In the genomic region with DNA sequence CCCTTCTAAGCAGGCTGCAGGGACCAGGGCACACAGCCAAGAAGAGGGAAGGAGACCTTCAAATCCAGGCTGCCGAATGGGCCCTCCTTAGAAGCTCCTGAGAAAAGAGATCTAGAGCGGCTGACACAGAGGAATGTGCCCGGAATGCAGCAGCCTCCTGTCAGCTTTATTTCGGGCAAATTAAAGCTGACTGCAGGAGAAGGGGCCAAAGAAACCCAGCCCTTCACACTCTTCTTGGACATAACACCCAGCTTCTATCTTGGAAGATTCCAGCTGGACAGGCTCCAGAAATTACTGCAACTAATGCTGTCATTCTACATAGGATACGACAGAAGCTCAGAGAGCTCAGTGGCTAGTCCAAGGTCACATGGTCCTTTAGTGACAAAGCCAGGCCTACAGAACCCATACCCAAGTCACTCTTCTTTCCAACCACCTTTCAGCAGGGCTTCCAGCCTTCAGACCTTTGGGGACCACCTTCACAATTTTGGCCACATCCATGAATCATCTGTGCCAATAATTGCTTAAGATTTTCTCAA, we compare ENCODE assay signal across 22 cellular contexts.
"Had no signal": no experiment of that assay in that cellular context is flagged by ENCODE, and none has a peak within 500 bp of the region (broad histone marks: within the 10 kb centered on the region; RNA-seq: fewer than 3 reads in every experiment).

No MANE protein-coding gene starts in this region.

- DNase-seq: activated B cell treated with CpG ODN at 0.5 μM for 24 hours; activated CD4-positive, alpha-beta memory T cell treated with anti-CD3 and anti-CD28 coated beads, Interleukin-2, amount 10 ng/mL, durations not matched to agents 7 days and 5 days; activated CD4-positive, alpha-beta T cell treated with anti-CD3 and anti-CD28 coated beads for 4 hours; activated naive CD4-positive, alpha-beta T cell treated with Interleukin-2 at 50 U/mL for 16 hours; activated T-cell treated with anti-CD3 and anti-CD28 coated beads, Interleukin-2, amount 50 U/mL, for 1 hour; cerebellar nuclear complex; cortex of kidney; effector CD4-positive, alpha-beta T cell; immature natural killer cell; kidney glomerular epithelial cell; lower lobe of right lung; occipital lobe; sigmoid colon; spleen; stimulated activated CD4-positive, alpha-beta T cell treated with anti-CD3 and anti-CD28 coated beads, Interleukin-4, amount 100 ng/mL, for 4 hours; testis; upper lobe of left lung had no signal

- H3K4me3 Mint-ChIP-seq: activated B cell treated with CpG ODN at 0.5 μM for 24 hours; activated CD4-positive, alpha-beta memory T cell treated with anti-CD3 and anti-CD28 coated beads, Interleukin-2, amount 10 ng/mL, durations not matched to agents 7 days and 5 days; activated T-helper 17 cell treated with anti-CD3 and anti-CD28 coated beads, Interleukin-2, amount 50 U/mL, for 72 hours; immature natural killer cell; natural killer cell treated with Interleukin-12 subunit alpha and Interleukin-12 subunit beta and Interleukin-15 and Interleukin-18, amount 100 ng/mL, for 72 hours; stimulated activated memory B cell treated with anti-CD40 and anti-IgM and Interleukin-4, amounts not matched to agents 10 μg/mL and 1 μg/mL and 100 μg/mL, for 72 hours had no signal

- H3K9me3 Mint-ChIP-seq: activated B cell treated with CpG ODN at 0.5 μM for 24 hours; activated CD4-positive, alpha-beta memory T cell treated with anti-CD3 and anti-CD28 coated beads, Interleukin-2, amount 10 ng/mL, durations not matched to agents 7 days and 5 days; activated T-helper 17 cell treated with anti-CD3 and anti-CD28 coated beads, Interleukin-2, amount 50 U/mL, for 72 hours had no signal

- H3K27ac Mint-ChIP-seq: activated B cell treated with CpG ODN at 0.5 μM for 24 hours; activated CD4-positive, alpha-beta memory T cell treated with anti-CD3 and anti-CD28 coated beads, Interleukin-2, amount 10 ng/mL, durations not matched to agents 7 days and 5 days; activated T-helper 17 cell treated with anti-CD3 and anti-CD28 coated beads, Interleukin-2, amount 50 U/mL, for 72 hours; immature natural killer cell; natural killer cell treated with Interleukin-12 subunit alpha and Interleukin-12 subunit beta and Interleukin-15 and Interleukin-18, amount 100 ng/mL, for 72 hours; progenitor cell of endocrine pancreas; stimulated activated memory B cell treated with anti-CD40 and anti-IgM and Interleukin-4, amounts not matched to agents 10 μg/mL and 1 μg/mL and 100 μg/mL, for 72 hours had no signal

- H3K36me3 Mint-ChIP-seq: immature natural killer cell; natural killer cell treated with Interleukin-12 subunit alpha and Interleukin-12 subunit beta and Interleukin-15 and Interleukin-18, amount 100 ng/mL, for 72 hours; stimulated activated memory B cell treated with anti-CD40 and anti-IgM and Interleukin-4, amounts not matched to agents 10 μg/mL and 1 μg/mL and 100 μg/mL, for 72 hours had no signal

- H3K4me1 Mint-ChIP-seq: activated B cell treated with CpG ODN at 0.5 μM for 24 hours; activated CD4-positive, alpha-beta memory T cell treated with anti-CD3 and anti-CD28 coated beads, Interleukin-2, amount 10 ng/mL, durations not matched to agents 7 days and 5 days; activated T-helper 17 cell treated with anti-CD3 and anti-CD28 coated beads, Interleukin-2, amount 50 U/mL, for 72 hours; immature natural killer cell; stimulated activated memory B cell treated with anti-CD40 and anti-IgM and Interleukin-4, amounts not matched to agents 10 μg/mL and 1 μg/mL and 100 μg/mL, for 72 hours had no signal

- H3K27me3 Mint-ChIP-seq: activated B cell treated with CpG ODN at 0.5 μM for 24 hours; activated CD4-positive, alpha-beta memory T cell treated with anti-CD3 and anti-CD28 coated beads, Interleukin-2, amount 10 ng/mL, durations not matched to agents 7 days and 5 days; activated T-helper 17 cell treated with anti-CD3 and anti-CD28 coated beads, Interleukin-2, amount 50 U/mL, for 72 hours; stimulated activated memory B cell treated with anti-CD40 and anti-IgM and Interleukin-4, amounts not matched to agents 10 μg/mL and 1 μg/mL and 100 μg/mL, for 72 hours had no signal

- ATAC-seq: activated T-helper 17 cell treated with anti-CD3 and anti-CD28 coated beads, Interleukin-2, amount 50 U/mL, for 72 hours; esophagus mucosa; lower lobe of right lung; natural killer cell treated with Interleukin-12 subunit alpha and Interleukin-12 subunit beta and Interleukin-15 and Interleukin-18, amount 100 ng/mL, for 72 hours; stimulated activated memory B cell treated with anti-CD40 and anti-IgM and Interleukin-4, amounts not matched to agents 10 μg/mL and 1 μg/mL and 100 μg/mL, for 72 hours had no signal
